ENCODE assay signal across 8 cellular contexts in the genomic region with DNA sequence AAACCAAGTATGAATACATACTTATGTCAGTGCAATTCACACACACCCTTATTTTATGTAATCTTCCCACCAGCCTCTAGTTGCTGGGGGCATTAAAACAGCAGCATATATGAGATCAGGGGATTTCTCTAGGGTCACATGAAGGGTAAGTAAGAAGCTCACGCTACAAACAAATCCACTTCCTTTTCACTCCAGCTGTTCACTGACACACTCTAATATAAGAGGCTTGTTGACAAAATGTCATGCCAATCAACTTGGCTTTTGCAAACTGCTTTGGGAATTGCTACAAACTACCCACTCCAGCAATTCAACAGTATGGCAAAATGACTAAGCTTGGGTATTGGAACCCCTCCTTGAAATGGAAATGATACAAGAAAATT. TPM values are rescaled to one million over a fixed set of nuclear protein-coding genes. Genes with fewer than 3 reads are reported as not detected.
A peak's percentile ranks its signal among the peaks of the same experiment; 100 is the strongest.
DNase-seq lines count a peak whose midpoint lies in the region; ATAC-seq and TF ChIP-seq lines count a peak whose summit lies in the region.

No MANE protein-coding gene starts in this region.

- DNase-seq in NK-92 treated with Interleukin-12 subunit alpha and Interleukin-12 subunit beta, amount 100 ng/mL, for 24 hours (lab: John Stamatoyannopoulos, UW): no peak
- no peak for DNase-seq in stimulated activated CD4-positive, alpha-beta T cell treated with anti-CD3 and anti-CD28 coated beads, Interleukin-2, amount 100 ng/mL, for 48 hours
- DNase-seq in nucleus accumbens (lab: John Stamatoyannopoulos, UW): no peak

- H4K20me1 ChIP-seq in DOHH2 (ENCODE audit: control insufficient read depth, insufficient read depth, low read depth, low read length): peaks cover 5% of the 10 kb centered on the region; the same call in 1 of the 2 replicates

- peaks cover 89% of the 10 kb centered on the region for H3K4me1 Mint-ChIP-seq in brain
- H3K4me1 Mint-ChIP-seq in stimulated activated memory B cell treated with anti-CD40 and anti-IgM and Interleukin-4, amounts not matched to agents 10 μg/mL and 1 μg/mL and 100 μg/mL, for 72 hours: peaks cover 86% of the 10 kb centered on the region

- H3K27ac ChIP-seq in DOHH2 (ENCODE audit: low read depth, low read length): peak overlapping the region; percentile 81

- no peaks in the 10 kb centered on the region for H3K9me3 ChIP-seq in DOHH2 (ENCODE audit: control insufficient read depth, insufficient read depth, low read length)

- no peaks in the 10 kb centered on the region for H3K9me2 ChIP-seq in DOHH2 (replicated peaks; ENCODE audit: control insufficient read depth, low read length)

- no peaks in the 10 kb centered on the region for H3K27me3 Mint-ChIP-seq in brain
- no peaks in the 10 kb centered on the region for H3K27me3 Mint-ChIP-seq in stimulated activated memory B cell treated with anti-CD40 and anti-IgM and Interleukin-4, amounts not matched to agents 10 μg/mL and 1 μg/mL and 100 μg/mL, for 72 hours

- H3K4me3 Mint-ChIP-seq in brain: peak overlapping the region in 2 of 5 experiments; percentile 17 to 40
- H3K4me3 Mint-ChIP-seq in stimulated activated memory B cell treated with anti-CD40 and anti-IgM and Interleukin-4, amounts not matched to agents 10 μg/mL and 1 μg/mL and 100 μg/mL, for 72 hours: peak overlapping the region; percentile 53

- peaks cover 33% of the 10 kb centered on the region for H3F3A ChIP-seq in DOHH2 (ENCODE audit: control insufficient read depth, insufficient read depth)

- peaks cover 12% of the 10 kb centered on the region for H3K36me3 Mint-ChIP-seq in brain
- H3K36me3 Mint-ChIP-seq in stimulated activated memory B cell treated with anti-CD40 and anti-IgM and Interleukin-4, amounts not matched to agents 10 μg/mL and 1 μg/mL and 100 μg/mL, for 72 hours: peaks cover 13% of the 10 kb centered on the region

- no peaks in the 10 kb centered on the region for H3K9me3 Mint-ChIP-seq in brain
- no peaks in the 10 kb centered on the region for H3K9me3 Mint-ChIP-seq in stimulated activated memory B cell treated with anti-CD40 and anti-IgM and Interleukin-4, amounts not matched to agents 10 μg/mL and 1 μg/mL and 100 μg/mL, for 72 hours

- peaks cover 100% of the 10 kb centered on the region for H3K4me1 ChIP-seq in DOHH2 (ENCODE audit: control insufficient read depth, low read length)

- no peaks in the 10 kb centered on the region for H3K27me3 ChIP-seq in DOHH2 (ENCODE audit: control insufficient read depth, low read length)

- H3K36me3 ChIP-seq in DOHH2 (ENCODE audit: control insufficient read depth, low read length): peaks cover 43% of the 10 kb centered on the region

- peak overlapping the region; percentile 77 for H3K4me2 ChIP-seq in DOHH2 (ENCODE audit: low read length)

- peak overlapping the region in 3 of 5 experiments; percentile 12 to 86 (median 59) for H3K27ac Mint-ChIP-seq in brain
- peak overlapping the region; percentile 91 for H3K27ac Mint-ChIP-seq in stimulated activated memory B cell treated with anti-CD40 and anti-IgM and Interleukin-4, amounts not matched to agents 10 μg/mL and 1 μg/mL and 100 μg/mL, for 72 hours

- TF ChIP-seq CTCF in DOHH2 (IDR thresholded peaks at IDR 0.05; ENCODE audit: low read depth, low read length, poor library complexity, severe bottlenecking) (no peak), brain (conservative IDR thresholded peaks at IDR 0.05) (no peak)

- peak overlapping the region; percentile 66 for H3K4me3 ChIP-seq in DOHH2 (ENCODE audit: low read length)

- peaks cover 100% of the 10 kb centered on the region for H3K79me2 ChIP-seq in DOHH2 (ENCODE audit: control insufficient read depth, low read length)

- ATAC-seq in GM19463 (IDR thresholded peaks at IDR 0.05; ENCODE audit: unreplicated experiment): peak; percentile 94
- ATAC-seq in HG03460 (IDR thresholded peaks at IDR 0.05; ENCODE audit: unreplicated experiment): peak; percentile 92
- peak; percentile 97 for ATAC-seq in stimulated activated memory B cell treated with anti-CD40 and anti-IgM and Interleukin-4, amounts not matched to agents 10 μg/mL and 1 μg/mL and 100 μg/mL, for 72 hours

RNA-seq across cellular contexts. Expression of gene FAM3C, which starts 10.3 kb away (rescaled TPM):
- polyA plus RNA-seq in brain (ENCODE audit: insufficient read depth, low read depth, low replicate concordance): 23.7 TPM

RNA-seq across cellular contexts. Expression of gene WNT16, which starts 57.0 kb away (rescaled TPM):
- 0.25 TPM for polyA plus RNA-seq in brain (ENCODE audit: insufficient read depth, low read depth, low replicate concordance)
